ENCODE assay signal across 30 cellular contexts in genomic region chr14:99095369-99095768, GRCh38.
"Had no signal": no experiment of that assay in that cellular context is flagged by ENCODE, and none has a peak within 500 bp of the region (broad histone marks: within the 10 kb centered on the region; RNA-seq: fewer than 3 reads in every experiment).

No MANE protein-coding gene starts in this region.

- DNase-seq: activated CD4-positive, alpha-beta memory T cell treated with anti-CD3 and anti-CD28 coated beads, Interleukin-2, amount 10 ng/mL, durations not matched to agents 7 days and 5 days; activated CD4-positive, alpha-beta T cell treated with anti-CD3 and anti-CD28 coated beads for 1 hour; activated CD4-positive, alpha-beta T cell treated with anti-CD3 and anti-CD28 coated beads for 4 hours; activated CD4-positive, alpha-beta T cell treated with anti-CD3 and anti-CD28 coated beads, Interleukin-2, amount 10 ng/mL, durations not matched to agents 7 days and 5 days; activated CD4-positive, alpha-beta T cell treated with anti-CD3 and anti-CD28 coated beads, Interleukin-2, amount 50 U/mL, for 4 hours; activated CD8-positive, alpha-beta memory T cell treated with anti-CD3 and anti-CD28 coated beads, Interleukin-2, amount 50 U/mL, for 48 hours; activated effector memory CD4-positive, alpha-beta T cell treated with anti-CD3 and anti-CD28 coated beads, Interleukin-2, amount 50 U/mL, for 16 hours; activated naive CD4-positive, alpha-beta T cell treated with anti-CD3 and anti-CD28 coated beads for 36 hours; activated naive CD8-positive, alpha-beta T cell treated with anti-CD3 and anti-CD28 coated beads for 36 hours; activated naive CD8-positive, alpha-beta T cell treated with anti-CD3 and anti-CD28 coated beads, Interleukin-2, amount 50 U/mL, for 24 hours; activated T-cell treated with anti-CD3 and anti-CD28 coated beads for 4 hours; activated T-cell treated with anti-CD3 and anti-CD28 coated beads, Interleukin-2, amount 50 U/mL, for 24 hours; activated T-cell treated with anti-CD3 and anti-CD28 coated beads, Interleukin-2, amount 50 U/mL, for 72 hours; adrenal gland; amygdala; aorta; body of pancreas; central memory CD4-positive, alpha-beta T cell; cerebellar nuclear complex; colonic mucosa; effector CD8-positive, alpha-beta T cell; foreskin fibroblast; head of caudate nucleus; T-helper 2 cell had no signal

- H3K9me3 Mint-ChIP-seq: activated naive CD4-positive, alpha-beta T cell treated with anti-CD3 and anti-CD28 coated beads, Interleukin-2, amount 50 U/mL, for 24 hours; activated T-cell treated with anti-CD3 and anti-CD28 coated beads, Interleukin-2, amount 50 U/mL, for 72 hours had no signal

- H3K27ac ChIP-seq: adrenal gland, body of pancreas, cardiac muscle cell, colonic mucosa, epithelial cell of prostate, VCaP had no signal

- H3K27me3 Mint-ChIP-seq: activated CD4-positive, alpha-beta memory T cell treated with anti-CD3 and anti-CD28 coated beads, Interleukin-2, amount 10 ng/mL, durations not matched to agents 7 days and 5 days; activated naive CD4-positive, alpha-beta T cell treated with anti-CD3 and anti-CD28 coated beads, Interleukin-2, amount 50 U/mL, for 24 hours; activated naive CD8-positive, alpha-beta T cell treated with anti-CD3 and anti-CD28 coated beads for 36 hours; activated naive CD8-positive, alpha-beta T cell treated with anti-CD3 and anti-CD28 coated beads, Interleukin-2, amount 50 U/mL, for 24 hours; activated T-cell treated with anti-CD3 and anti-CD28 coated beads, Interleukin-2, amount 50 U/mL, for 24 hours had no signal

- H3K4me3 Mint-ChIP-seq: activated CD4-positive, alpha-beta memory T cell treated with anti-CD3 and anti-CD28 coated beads, Interleukin-2, amount 10 ng/mL, durations not matched to agents 7 days and 5 days; activated CD4-positive, alpha-beta T cell treated with anti-CD3 and anti-CD28 coated beads, Interleukin-2, amount 10 ng/mL, durations not matched to agents 7 days and 5 days; activated naive CD4-positive, alpha-beta T cell treated with anti-CD3 and anti-CD28 coated beads for 36 hours; activated naive CD4-positive, alpha-beta T cell treated with anti-CD3 and anti-CD28 coated beads, Interleukin-2, amount 50 U/mL, for 24 hours; activated naive CD8-positive, alpha-beta T cell treated with anti-CD3 and anti-CD28 coated beads for 36 hours; activated naive CD8-positive, alpha-beta T cell treated with anti-CD3 and anti-CD28 coated beads, Interleukin-2, amount 50 U/mL, for 24 hours; activated T-cell treated with anti-CD3 and anti-CD28 coated beads, Interleukin-2, amount 50 U/mL, for 24 hours; activated T-cell treated with anti-CD3 and anti-CD28 coated beads, Interleukin-2, amount 50 U/mL, for 72 hours; WTC11 had no signal

- H3K27ac Mint-ChIP-seq: activated CD4-positive, alpha-beta memory T cell treated with anti-CD3 and anti-CD28 coated beads, Interleukin-2, amount 10 ng/mL, durations not matched to agents 7 days and 5 days; activated CD4-positive, alpha-beta T cell treated with anti-CD3 and anti-CD28 coated beads, Interleukin-2, amount 10 ng/mL, durations not matched to agents 7 days and 5 days; activated naive CD4-positive, alpha-beta T cell treated with anti-CD3 and anti-CD28 coated beads for 36 hours; activated naive CD8-positive, alpha-beta T cell treated with anti-CD3 and anti-CD28 coated beads for 36 hours; activated naive CD8-positive, alpha-beta T cell treated with anti-CD3 and anti-CD28 coated beads, Interleukin-2, amount 50 U/mL, for 24 hours; activated T-cell treated with anti-CD3 and anti-CD28 coated beads, Interleukin-2, amount 50 U/mL, for 24 hours; activated T-cell treated with anti-CD3 and anti-CD28 coated beads, Interleukin-2, amount 50 U/mL, for 72 hours; activated T-helper 2 cell treated with anti-CD3 and anti-CD28 coated beads, Interferon-gamma antibody, Interleukin-2, Interleukin-4, amounts not matched to agents 10 μg/mL and 5 μg/mL and 100 μg/mL, durations not matched to agents 14 hours and 24 hours and 36 hours had no signal

- H3K9me3 ChIP-seq: adrenal gland, body of pancreas, colonic mucosa had no signal

- H3K4me3 ChIP-seq: adrenal gland, body of pancreas, cardiac muscle cell, colonic mucosa had no signal

- H3K4me1 ChIP-seq: adrenal gland, body of pancreas, colonic mucosa had no signal

- ATAC-seq: activated naive CD8-positive, alpha-beta T cell treated with anti-CD3 and anti-CD28 coated beads, Interleukin-2, amount 50 U/mL, for 24 hours; activated T-cell treated with anti-CD3 and anti-CD28 coated beads, Interleukin-2, amount 50 U/mL, for 72 hours; body of pancreas; WTC11 had no signal

- H3K4me1 Mint-ChIP-seq: activated CD4-positive, alpha-beta memory T cell treated with anti-CD3 and anti-CD28 coated beads, Interleukin-2, amount 10 ng/mL, durations not matched to agents 7 days and 5 days; activated CD4-positive, alpha-beta T cell treated with anti-CD3 and anti-CD28 coated beads, Interleukin-2, amount 10 ng/mL, durations not matched to agents 7 days and 5 days; activated naive CD4-positive, alpha-beta T cell treated with anti-CD3 and anti-CD28 coated beads, Interleukin-2, amount 50 U/mL, for 24 hours; activated naive CD8-positive, alpha-beta T cell treated with anti-CD3 and anti-CD28 coated beads for 36 hours; activated naive CD8-positive, alpha-beta T cell treated with anti-CD3 and anti-CD28 coated beads, Interleukin-2, amount 50 U/mL, for 24 hours had no signal

- H3K27me3 ChIP-seq: adrenal gland, body of pancreas, cardiac muscle cell, colonic mucosa had no signal

- H3K36me3 Mint-ChIP-seq: WTC11 had no signal

- H3K36me3 ChIP-seq: adrenal gland, cardiac muscle cell, colonic mucosa had no signal
